ENCODE assay signal across 16 cellular contexts in genomic region chr4:184689681-184690080, GRCh38. TPM values are rescaled to one million over a fixed set of nuclear protein-coding genes. Genes with fewer than 3 reads are reported as not detected.
A peak's percentile ranks its signal among the peaks of the same experiment; 100 is the strongest.
DNase-seq lines count a peak whose midpoint lies in the region; ATAC-seq and TF ChIP-seq lines count a peak whose summit lies in the region.
"Had no signal": no experiment of that assay in that cellular context is flagged by ENCODE, and none has a peak within 500 bp of the region (broad histone marks: within the 10 kb centered on the region; RNA-seq: fewer than 3 reads in every experiment).

No MANE protein-coding gene starts in this region.

- peak; percentile 11 for DNase-seq in MCF 10A (ENCODE audit: unreplicated experiment)
- DNase-seq in breast epithelium (ENCODE audit: low spot score in 2 of 2), result no peak
- no peak for DNase-seq in RWPE2 (ENCODE audit: low spot score)
- no peak for DNase-seq in epithelial cell of prostate (ENCODE audit: low read depth, low spot score)
- DNase-seq in DMS153 treated with DMSO at 0.1 percent for 48 hours (lab: John Stamatoyannopoulos, UW; ENCODE audit: unreplicated experiment), result no peak
- DNase-seq: 8988T; Caco-2; CD8-positive, alpha-beta memory T cell; DMS 273 treated with DMSO at 0.1 percent for 48 hours; DMS79; GDM1 had no signal

- H3K4me3 Mint-ChIP-seq in MCF 10A (ENCODE audit: unreplicated experiment), result no peak overlapping the region
- H3K4me3 Mint-ChIP-seq: CD8-positive, alpha-beta memory T cell had no signal

- POLR2A ChIA-PET in MCF 10A (lab: Yijun Ruan, JAX), result interaction anchor here (3.1 kb wide), 1 partner anchor 40 kb away, joined by 15 read pairs; the partner anchor contains the start of genes CASP3 and PRIMPOL

- no peaks in the 10 kb centered on the region for H3K27me3 Mint-ChIP-seq in MCF 10A (ENCODE audit: insufficient read depth, unreplicated experiment)
- H3K27me3 Mint-ChIP-seq: CD8-positive, alpha-beta memory T cell had no signal

- peak overlapping the region; percentile 83 for H3K27ac Mint-ChIP-seq in MCF 10A (ENCODE audit: low read depth, unreplicated experiment)
- H3K27ac Mint-ChIP-seq: CD8-positive, alpha-beta memory T cell had no signal

- BruUV-seq in MCF 10A (replicated peaks; lab: Mats Ljungman, UMichigan), result no TSS peak

- intact Hi-C loops in MCF 10A (cut with micrococcal nuclease), result loop anchor here (2.0 kb wide), 1 partner anchor 41 kb away; the partner anchor contains the start of genes CASP3 and PRIMPOL
- intact Hi-C loops in breast epithelium (cut with DNase I; ENCODE audit: low total_unique reads), result no loop called here

- CTCF ChIA-PET in MCF 10A (lab: Yijun Ruan, JAX), result interaction anchor here (0.6 kb wide), 1 partner anchor 27 kb away, joined by 3 read pairs; no protein-coding TSS in a partner anchor

- ATAC-seq in RWPE2 (ENCODE audit: low read depth) (no peak), GM21515 (IDR thresholded peaks at IDR 0.05; ENCODE audit: unreplicated experiment) (no peak), GM21786 (IDR thresholded peaks at IDR 0.05; ENCODE audit: unreplicated experiment) (no peak), GM21367 (IDR thresholded peaks at IDR 0.05; ENCODE audit: unreplicated experiment) (no peak)

- TF ChIP-seq CTCF in MCF 10A (IDR thresholded peaks at IDR 0.05; ENCODE audit: unreplicated experiment) (no peak), breast epithelium (IDR thresholded peaks at IDR 0.05) (no peak), RWPE2 (IDR thresholded peaks at IDR 0.05; ENCODE audit: poor library complexity, severe bottlenecking) (no peak)

- peaks cover 42% of the 10 kb centered on the region for H3K36me3 Mint-ChIP-seq in MCF 10A (ENCODE audit: insufficient read depth, unreplicated experiment)

- H3K4me3 ChIP-seq in breast epithelium (no peak overlapping the region), RWPE2 (ENCODE audit: severe bottlenecking) (no peak overlapping the region)
- H3K4me3 ChIP-seq: BLaER1, HAP-1 had no signal

- TF ChIP-seq POLR2A in breast epithelium (IDR thresholded peaks at IDR 0.05), result no peak

- H3K27ac ChIP-seq in breast epithelium (no peak overlapping the region), RWPE2 (ENCODE audit: poor library complexity, severe bottlenecking) (peak overlapping the region; percentile 92), epithelial cell of prostate (peak overlapping the region; percentile 91)
- H3K27ac ChIP-seq: BLaER1 had no signal

- no peaks in the 10 kb centered on the region for H3K9me3 Mint-ChIP-seq in MCF 10A (ENCODE audit: unreplicated experiment)
- H3K9me3 Mint-ChIP-seq: CD8-positive, alpha-beta memory T cell had no signal

- peaks cover 19% of the 10 kb centered on the region for H3K4me1 Mint-ChIP-seq in MCF 10A (ENCODE audit: insufficient read depth, unreplicated experiment)

- H3K36me3 ChIP-seq in breast epithelium (no peaks in the 10 kb centered on the region), RWPE2 (ENCODE audit: low read depth) (peaks cover 64% of the 10 kb centered on the region)

- no peaks in the 10 kb centered on the region for H3K4me1 ChIP-seq in breast epithelium
- H3K4me1 ChIP-seq in RWPE2 (ENCODE audit: insufficient read depth, poor library complexity, severe bottlenecking), result peaks cover 14% of the 10 kb centered on the region
- H3K4me1 ChIP-seq: Caco-2, HAP-1 had no signal

- no peaks in the 10 kb centered on the region for H3K27me3 ChIP-seq in breast epithelium
- H3K27me3 ChIP-seq in RWPE2 (ENCODE audit: insufficient read depth, poor library complexity, severe bottlenecking), result no peaks in the 10 kb centered on the region
- H3K27me3 ChIP-seq: BLaER1 had no signal

- H3K9me3 ChIP-seq in breast epithelium, result no peaks in the 10 kb centered on the region
- H3K9me3 ChIP-seq in RWPE2 (ENCODE audit: severe bottlenecking), result no peaks in the 10 kb centered on the region
- H3K9me3 ChIP-seq: BLaER1, Caco-2, HAP-1 had no signal

RNA-seq across cellular contexts. Expression of gene PRIMPOL, which starts 40.1 kb away (rescaled TPM):
- total RNA-seq in MCF 10A (2022), result 19.2 and 20.7 TPM in 2 replicates
- total RNA-seq in breast epithelium, result 10 to 100 TPM; 15.4 to 25.2 (median 15.7) TPM

RNA-seq across cellular contexts. Expression of gene CASP3, which starts 40.4 kb away (rescaled TPM):
- total RNA-seq in MCF 10A (2022) (27.4 and 28.6 TPM in 2 replicates), breast epithelium (10 to 100 TPM; 16.4 to 20.9 (median 16.6) TPM)

RNA-seq across cellular contexts. Expression of gene CENPU, which starts 44.2 kb away (rescaled TPM):
- total RNA-seq in MCF 10A (2022) (8.3 and 22.3 TPM in 2 replicates), breast epithelium (1 to 10 TPM; 2.2 to 4.3 (median 2.6) TPM)

Comparison
In these comparisons a context has a peak if more than half of its experiments do, and no peak if none do; other contexts are left out.
1. H3K27ac ChIP-seq: peak in RWPE2 (single experiment) and epithelial cell of prostate (single experiment); none in breast epithelium (0 of 2).